Comparison of ENCODE assay signal across 21 cellular contexts in genomic region chr9:82281066-82281465, GRCh38.
DNase-seq lines count a peak whose midpoint lies in the region; ATAC-seq, FAIRE-seq and TF ChIP-seq lines count a peak whose summit lies in the region.
"Had no signal": no experiment of that assay in that cellular context is flagged by ENCODE, and none has a peak within 500 bp of the region (broad histone marks: within the 10 kb centered on the region; RNA-seq: fewer than 3 reads in every experiment).

No MANE protein-coding gene starts in this region.

- TF ChIP-seq POLR2A in breast epithelium (IDR thresholded peaks at IDR 0.05) = no peak

- no peaks in the 10 kb centered on the region for H3K36me3 Mint-ChIP-seq in astrocyte (ENCODE audit: low read depth, unreplicated experiment)
- H3K36me3 Mint-ChIP-seq: CD4-positive, CD25-positive, alpha-beta regulatory T cell; CD8-positive, alpha-beta memory T cell had no signal

- H4K20me1 ChIP-seq in mammary epithelial cell (ENCODE audit: insufficient read depth, low read length) (no peaks in the 10 kb centered on the region), astrocyte (ENCODE audit: insufficient read depth, low read length) (no peaks in the 10 kb centered on the region)

- in situ Hi-C loops in mammary epithelial cell (cut with MboI; ENCODE audit: low sequenced_read_pairs in 2 of 2) = no loop called here

- intact Hi-C loops in mammary epithelial cell (cut with micrococcal nuclease) (no loop called here), breast epithelium (cut with DNase I; ENCODE audit: low total_unique reads) (no loop called here)

- peak; percentile 9 for FAIRE-seq in astrocyte (lab: Jason Lieb, UNC)
- FAIRE-seq: GM12891, GM19239, HTR-8/SVneo had no signal

- H3K9me3 Mint-ChIP-seq in astrocyte (ENCODE audit: unreplicated experiment) = peaks cover 5% of the 10 kb centered on the region
- H3K9me3 Mint-ChIP-seq: HFFc6 had no signal

- H3K9me3 ChIP-seq in mammary epithelial cell (replicated peaks; ENCODE audit: insufficient read depth, low read length) = no peaks in the 10 kb centered on the region
- peaks cover 0 to 3% of the 10 kb centered on the region in 2 donors for H3K9me3 ChIP-seq in breast epithelium
- no peaks in the 10 kb centered on the region for H3K9me3 ChIP-seq in astrocyte (ENCODE audit: insufficient read depth, low read depth, low read length)
- H3K9me3 ChIP-seq: BE2C had no signal

- H3K79me2 ChIP-seq in mammary epithelial cell (ENCODE audit: insufficient read depth, low read length) (no peaks in the 10 kb centered on the region), astrocyte (ENCODE audit: insufficient read depth, low read length) (no peaks in the 10 kb centered on the region)

- no peak for ATAC-seq in HG02571 (IDR thresholded peaks at IDR 0.05; ENCODE audit: unreplicated experiment)
- ATAC-seq: HCT116 had no signal

- no peak overlapping the region for H3K4me2 ChIP-seq in mammary epithelial cell (ENCODE audit: insufficient read depth, low read depth, low read length)
- no peak overlapping the region for H3K4me2 ChIP-seq in astrocyte (ENCODE audit: low read length)

- CTCF ChIA-PET in mammary epithelial cell (lab: Charles Lee; ENCODE audit: low non-redundant PET) = no interaction called here

- no peaks in the 10 kb centered on the region for H3K27me3 ChIP-seq in mammary epithelial cell (ENCODE audit: insufficient read depth, low read length)
- H3K27me3 ChIP-seq in breast epithelium = no peaks in the 10 kb centered on the region
- H3K27me3 ChIP-seq in astrocyte (ENCODE audit: insufficient read depth, low read length) = no peaks in the 10 kb centered on the region
- H3K27me3 ChIP-seq: BE2C had no signal

- no peaks in the 10 kb centered on the region for H3K36me3 ChIP-seq in mammary epithelial cell (ENCODE audit: insufficient read depth, low read length)
- no peaks in the 10 kb centered on the region for H3K36me3 ChIP-seq in breast epithelium
- no peaks in the 10 kb centered on the region for H3K36me3 ChIP-seq in astrocyte (ENCODE audit: insufficient read depth, low read length)
- H3K36me3 ChIP-seq: BE2C had no signal

- H3K27ac Mint-ChIP-seq in astrocyte (ENCODE audit: unreplicated experiment) = no peak overlapping the region
- H3K27ac Mint-ChIP-seq: CD4-positive, CD25-positive, alpha-beta regulatory T cell; CD8-positive, alpha-beta memory T cell; HFFc6 had no signal

- no peak for TF ChIP-seq CTCF in mammary epithelial cell (conservative IDR thresholded peaks at IDR 0.05 in 1 of 2, IDR thresholded peaks at IDR 0.05 in 1 of 2; ENCODE audit: extremely low read depth in 1 of 2, insufficient read depth in 1 of 2, low read depth in 1 of 2, low read length in 2 of 2)
- TF ChIP-seq CTCF in breast epithelium (IDR thresholded peaks at IDR 0.05) = no peak
- TF ChIP-seq CTCF in astrocyte (IDR thresholded peaks at IDR 0.05; ENCODE audit: insufficient read depth, low read depth, low read length) = no peak

- H2AFZ ChIP-seq in mammary epithelial cell (ENCODE audit: low read depth, low read length) (peak overlapping the region; percentile 7), astrocyte (ENCODE audit: low read depth, low read length) (no peak overlapping the region)

- no peak overlapping the region for H3K9ac ChIP-seq in mammary epithelial cell (ENCODE audit: insufficient read depth, low read length)
- H3K9ac ChIP-seq in astrocyte (ENCODE audit: low read length) = no peak overlapping the region

- H3K27ac ChIP-seq in mammary epithelial cell (ENCODE audit: insufficient read depth, low read depth, low read length) (no peak overlapping the region), breast epithelium (no peak overlapping the region), astrocyte (ENCODE audit: low read depth, low read length) (no peak overlapping the region)

- no peak overlapping the region for H3K4me3 Mint-ChIP-seq in astrocyte (ENCODE audit: unreplicated experiment)
- H3K4me3 Mint-ChIP-seq: CD4-positive, CD25-positive, alpha-beta regulatory T cell; CD8-positive, alpha-beta memory T cell; HFFc6 had no signal

- H3K4me1 Mint-ChIP-seq in astrocyte (ENCODE audit: low read depth, unreplicated experiment) = peaks cover 4% of the 10 kb centered on the region
- H3K4me1 Mint-ChIP-seq: CD4-positive, CD25-positive, alpha-beta regulatory T cell; CD8-positive, alpha-beta memory T cell had no signal

- H3K4me1 ChIP-seq in mammary epithelial cell (ENCODE audit: insufficient read depth, low read length) (no peaks in the 10 kb centered on the region), breast epithelium (no peaks in the 10 kb centered on the region), astrocyte (ENCODE audit: insufficient read depth, low read length) (no peaks in the 10 kb centered on the region)
- H3K4me1 ChIP-seq: BE2C had no signal

- DNase-seq in mammary epithelial cell = no peak
- no peak for DNase-seq in breast epithelium (ENCODE audit: low spot score in 2 of 2)
- no peak for DNase-seq in astrocyte (ENCODE audit: low read depth)
- DNase-seq in fibroblast of peridontal ligament (ENCODE audit: extremely low read depth) = peak; percentile 67
- DNase-seq in DMS 273 treated with DMSO at 0.1 percent for 48 hours (lab: John Stamatoyannopoulos, UW) = no peak
- DNase-seq in medulla oblongata (ENCODE audit: extremely low spot score) = no peak
- no peak for DNase-seq in NCI-H524 treated with DMSO at 0.1 percent for 48 hours (lab: John Stamatoyannopoulos, UW)
- DNase-seq: 8988T; BE2C; C1 segment of cervical spinal cord; CD4-positive, CD25-positive, alpha-beta regulatory T cell; CD8-positive, alpha-beta memory T cell; COR-L47; H7; HFFc6; IMR-90 had no signal

- H3K4me3 ChIP-seq in mammary epithelial cell (replicated peaks in 1 of 3; ENCODE audit: insufficient read depth in 1 of 3, low read depth in 2 of 3, low read length in 3 of 3) = no peak overlapping the region
- H3K4me3 ChIP-seq in breast epithelium = no peak overlapping the region
- H3K4me3 ChIP-seq in astrocyte (ENCODE audit: insufficient read depth, low read depth, low read length) = no peak overlapping the region

- no peaks in the 10 kb centered on the region for H3K27me3 Mint-ChIP-seq in astrocyte (ENCODE audit: low read depth, unreplicated experiment)
- H3K27me3 Mint-ChIP-seq: CD4-positive, CD25-positive, alpha-beta regulatory T cell; CD8-positive, alpha-beta memory T cell had no signal

- BruUV-seq in mammary epithelial cell (replicated peaks; lab: Mats Ljungman, UMichigan) = no TSS peak

- dilution Hi-C loops in mammary epithelial cell (cut with HindIII; ENCODE audit: low sequenced_read_pairs) = no loop called here
